Comparison of ENCODE assay signal across 24 cellular contexts in the genomic region with DNA sequence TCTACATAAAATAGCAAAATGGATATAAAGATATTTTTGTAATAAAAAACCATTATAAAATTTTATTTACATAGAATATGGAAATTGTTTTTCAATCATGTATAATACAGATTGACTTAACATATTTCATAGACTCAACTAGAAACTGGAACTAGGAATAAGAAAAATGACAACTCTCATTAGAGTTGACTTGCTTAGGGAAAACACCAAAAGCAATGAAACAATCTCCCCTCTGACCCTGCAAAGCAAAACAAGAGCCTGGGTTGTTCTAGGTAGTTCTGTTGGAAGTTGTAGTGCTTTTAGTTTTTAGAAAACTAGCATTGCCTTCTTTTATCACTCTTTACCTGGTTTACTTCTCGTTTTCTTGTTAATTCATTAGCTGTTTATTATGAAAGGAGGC.
"Had no signal": no experiment of that assay in that cellular context is flagged by ENCODE, and none has a peak within 500 bp of the region (broad histone marks: within the 10 kb centered on the region; RNA-seq: fewer than 3 reads in every experiment).

No MANE protein-coding gene starts in this region.

- H3K9me3 Mint-ChIP-seq: activated CD4-positive, alpha-beta T cell treated with anti-CD3 and anti-CD28 coated beads, Interleukin-2, amount 10 ng/mL, durations not matched to agents 24 days and 14 days; activated naive CD4-positive, alpha-beta T cell treated with anti-CD3 and anti-CD28 coated beads, Interleukin-2, amount 50 U/mL, for 72 hours; activated T-helper 17 cell treated with anti-CD3 and anti-CD28 coated beads, Interleukin-2, amount 50 U/mL, for 72 hours; brain; effector memory CD8-positive, alpha-beta T cell; nephron progenitor cell; stimulated activated naive CD8-positive, alpha-beta T cell treated with anti-CD3 and anti-CD28 coated beads, Interleukin-15, amount 100 ng/mL, for 72 hours had no signal

- H3K4me3 Mint-ChIP-seq: activated CD4-positive, alpha-beta T cell treated with anti-CD3 and anti-CD28 coated beads, Interleukin-2, amount 10 ng/mL, durations not matched to agents 24 days and 14 days; activated CD8-positive, alpha-beta T cell treated with anti-CD3 and anti-CD28 coated beads, Interleukin-2, amount 10 ng/mL, durations not matched to agents 7 days and 5 days; activated T-helper 17 cell treated with anti-CD3 and anti-CD28 coated beads, Interleukin-2, amount 50 U/mL, for 72 hours; brain; nephron progenitor cell had no signal

- H3K4me1 Mint-ChIP-seq: brain, nephron progenitor cell had no signal

- DNase-seq: activated CD4-positive, alpha-beta T cell treated with anti-CD3 and anti-CD28 coated beads, Interleukin-2, amount 10 ng/mL, durations not matched to agents 24 days and 14 days; activated CD8-positive, alpha-beta T cell treated with anti-CD3 and anti-CD28 coated beads, Interleukin-2, amount 10 ng/mL, durations not matched to agents 7 days and 5 days; activated T-cell treated with anti-CD3 and anti-CD28 coated beads, Interleukin-2, amount 50 U/mL, for 1 hour; aorta; effector memory CD8-positive, alpha-beta T cell; foreskin melanocyte; lower lobe of right lung; mesendoderm; mucosa of descending colon; nephron progenitor cell; pancreas; psoas muscle; right cardiac atrium; stimulated activated CD4-positive, alpha-beta T cell treated with anti-CD3 and anti-CD28 coated beads, Interleukin-12 subunit alpha, Interleukin-12 subunit beta, amount 100 ng/mL, for 4 hours; stimulated activated CD4-positive, alpha-beta T cell treated with anti-CD3 and anti-CD28 coated beads, Interleukin-4, amount 100 ng/mL, for 4 hours; stimulated activated naive CD8-positive, alpha-beta T cell treated with anti-CD3 and anti-CD28 coated beads, Interleukin-15, amount 100 ng/mL, for 72 hours; transverse colon; uterus had no signal

- H3K27ac Mint-ChIP-seq: activated CD4-positive, alpha-beta T cell treated with anti-CD3 and anti-CD28 coated beads, Interleukin-2, amount 10 ng/mL, durations not matched to agents 24 days and 14 days; activated CD8-positive, alpha-beta T cell treated with anti-CD3 and anti-CD28 coated beads, Interleukin-2, amount 10 ng/mL, durations not matched to agents 7 days and 5 days; activated naive CD4-positive, alpha-beta T cell treated with anti-CD3 and anti-CD28 coated beads, Interleukin-2, amount 50 U/mL, for 72 hours; nephron progenitor cell; stimulated activated naive CD8-positive, alpha-beta T cell treated with anti-CD3 and anti-CD28 coated beads, Interleukin-15, amount 100 ng/mL, for 72 hours had no signal

- H3K27me3 Mint-ChIP-seq: activated T-helper 17 cell treated with anti-CD3 and anti-CD28 coated beads, Interleukin-2, amount 50 U/mL, for 72 hours; brain; effector memory CD8-positive, alpha-beta T cell; stimulated activated naive CD8-positive, alpha-beta T cell treated with anti-CD3 and anti-CD28 coated beads, Interleukin-15, amount 100 ng/mL, for 72 hours had no signal

- ATAC-seq: activated CD4-positive, CD25-positive, alpha-beta regulatory T cell treated with anti-CD3 and anti-CD28 coated beads, Interleukin-2, amount 50 U/mL, for 24 hours; activated CD8-positive, alpha-beta T cell treated with anti-CD3 and anti-CD28 coated beads, Interleukin-2, amount 10 ng/mL, durations not matched to agents 7 days and 5 days; activated T-helper 17 cell treated with anti-CD3 and anti-CD28 coated beads, Interleukin-2, amount 50 U/mL, for 72 hours; effector memory CD8-positive, alpha-beta T cell; esophagus mucosa; left lobe of liver; lower lobe of right lung; mucosa of descending colon; pancreas; psoas muscle; right cardiac atrium had no signal
